1 cellular context compared by ENCODE assay signal in the genomic region with DNA sequence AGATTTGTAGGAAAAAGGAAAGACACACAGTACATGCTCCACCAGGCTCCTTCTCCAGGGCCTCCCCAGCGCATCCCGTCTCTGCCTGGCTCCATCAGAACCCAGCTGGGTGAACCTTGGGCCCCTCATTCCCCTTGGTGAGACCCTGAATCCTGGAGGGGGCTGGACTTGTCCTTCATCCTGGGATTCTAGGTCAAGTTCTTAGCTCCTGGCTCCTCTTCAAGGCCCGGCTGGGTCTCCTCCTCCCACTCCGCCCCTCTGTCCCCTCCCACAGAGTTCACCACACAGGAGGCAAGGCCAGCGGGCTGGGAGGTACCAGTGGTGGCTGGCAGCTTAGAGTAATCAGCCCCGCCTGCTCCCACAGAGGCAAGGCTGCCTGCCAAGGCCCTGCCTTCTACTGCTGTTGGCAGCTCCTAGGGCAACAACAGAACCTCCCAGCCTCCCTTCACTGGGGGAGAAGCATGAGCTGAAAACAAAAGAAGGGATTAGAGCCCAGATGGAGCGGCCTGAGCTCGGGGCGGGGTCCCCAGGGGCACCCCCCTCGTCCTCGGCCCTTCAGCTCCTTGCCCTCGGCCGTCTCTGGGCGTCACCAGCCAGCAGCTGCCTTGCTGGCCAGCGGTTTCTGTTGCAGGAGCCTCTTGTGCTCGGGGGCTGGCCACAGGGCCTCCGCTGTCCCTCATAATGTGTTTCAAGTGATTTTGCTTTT.
A peak's percentile ranks its signal among the peaks of the same experiment; 100 is the strongest.
TF ChIP-seq lines count a peak whose summit lies in the region.

No MANE protein-coding gene starts in this region.

TF ChIP-seq in HepG2, 621 proteins besides CTCF, POLR2A, EP300 and RAD21 (continued from another document and continues in another):
- TF ChIP-seq, protein P1, sequence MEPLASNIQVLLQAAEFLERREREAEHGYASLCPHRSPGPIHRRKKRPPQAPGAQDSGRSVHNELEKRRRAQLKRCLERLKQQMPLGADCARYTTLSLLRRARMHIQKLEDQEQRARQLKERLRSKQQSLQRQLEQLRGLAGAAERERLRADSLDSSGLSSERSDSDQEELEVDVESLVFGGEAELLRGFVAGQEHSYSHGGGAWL (CRISPR knock-in tag; IDR thresholded peaks at IDR 0.05) = peak; percentile 86
- TF ChIP-seq HNRNPLL (IDR thresholded peaks at IDR 0.05; ENCODE audit: low read depth, low read length, poor library complexity, severe bottlenecking) (peak; percentile 44), HNRNPUL1 (IDR thresholded peaks at IDR 0.05; ENCODE audit: low read depth, low read length) (no peak), POGZ (CRISPR knock-in tag; IDR thresholded peaks at IDR 0.05) (peak; percentile 55; the same call in 1 of the 2 replicates), KLF11 (CRISPR knock-in tag; IDR thresholded peaks at IDR 0.05) (peak; percentile 63; the same call in 1 of the 2 replicates), ZBTB7B (CRISPR knock-in tag; IDR thresholded peaks at IDR 0.05) (peak; percentile 58; the same call in 1 of the 2 replicates), TAF1 (CRISPR knock-in tag; IDR thresholded peaks at IDR 0.05) (peak; percentile 73; the same call in 1 of the 2 replicates), MIER2 (CRISPR knock-in tag; IDR thresholded peaks at IDR 0.05) (0 out of 2 replicates have a peak, but pooled peaks have one; percentile 42), RELA (CRISPR knock-in tag; IDR thresholded peaks at IDR 0.05) (peak; percentile 86), ZNF766 (CRISPR knock-in tag; IDR thresholded peaks at IDR 0.05; ENCODE audit: borderline replicate concordance) (0 out of 2 replicates have a peak, but pooled peaks have one; percentile 16), HNRNPL (IDR thresholded peaks at IDR 0.05; ENCODE audit: low read depth, low read length) (peak; percentile 98), RBM39 (IDR thresholded peaks at IDR 0.05; ENCODE audit: low read depth, low read length, poor library complexity, severe bottlenecking) (peak; percentile 24), MED8 (CRISPR knock-in tag; IDR thresholded peaks at IDR 0.05; ENCODE audit: insufficient replicate concordance) (peak; percentile 78), IKZF1 (IDR thresholded peaks at IDR 0.05) (no peak), YEATS2 (CRISPR knock-in tag; IDR thresholded peaks at IDR 0.05; ENCODE audit: borderline replicate concordance) (no peak), ZNF331 (CRISPR knock-in tag; IDR thresholded peaks at IDR 0.05) (peak; percentile 88), TOE1 (CRISPR knock-in tag; IDR thresholded peaks at IDR 0.05) (no peak), ONECUT2 (CRISPR knock-in tag; IDR thresholded peaks at IDR 0.05) (peak; percentile 52; the same call in 1 of the 2 replicates), ZNF567 (CRISPR knock-in tag; IDR thresholded peaks at IDR 0.05; ENCODE audit: borderline replicate concordance) (peak; percentile 89; the same call in 1 of the 2 replicates), MAZ (IDR thresholded peaks at IDR 0.05; ENCODE audit: borderline replicate concordance, low read depth, low read length) (peak; percentile 72), MAZ (CRISPR knock-in tag; IDR thresholded peaks at IDR 0.05; ENCODE audit: low read depth) (no peak), ZNF382 (CRISPR knock-in tag; IDR thresholded peaks at IDR 0.05; ENCODE audit: borderline replicate concordance) (no peak), NR2C2 (CRISPR knock-in tag; IDR thresholded peaks at IDR 0.05; ENCODE audit: borderline replicate concordance) (peak; percentile 55; the same call in 1 of the 2 replicates), ETV6 (CRISPR knock-in tag; conservative IDR thresholded peaks at IDR 0.05) (0 out of 2 replicates have a peak, but pooled peaks have one; percentile 70), MEIS2 (CRISPR knock-in tag; IDR thresholded peaks at IDR 0.05) (no peak), NR2F1 (CRISPR knock-in tag; IDR thresholded peaks at IDR 0.05) (peak in 1 of 2 experiments; percentile 29; a peak in 2 of 4 replicates), SPEN (CRISPR knock-in tag; IDR thresholded peaks at IDR 0.05; ENCODE audit: low read depth) (peak; percentile 80), FOXM1 (CRISPR knock-in tag; IDR thresholded peaks at IDR 0.05) (no peak), HOXD1 (CRISPR knock-in tag; IDR thresholded peaks at IDR 0.05) (no peak; the same call in 1 of the 2 replicates), NR3C1 (CRISPR knock-in tag; IDR thresholded peaks at IDR 0.05) (no peak; the same call in 1 of the 2 replicates), HIVEP1 (CRISPR knock-in tag; IDR thresholded peaks at IDR 0.05) (peak; percentile 87), SMYD3 (CRISPR knock-in tag; IDR thresholded peaks at IDR 0.05) (0 out of 2 replicates have a peak, but pooled peaks have one; percentile 17), TRIM24 (CRISPR knock-in tag; IDR thresholded peaks at IDR 0.05) (no peak), MAFF (IDR thresholded peaks at IDR 0.05; ENCODE audit: low read depth, low read length) (no peak), ERF (CRISPR knock-in tag; IDR thresholded peaks at IDR 0.05) (peak; percentile 80; the same call in 1 of the 2 replicates)
- TF ChIP-seq, protein P2, sequence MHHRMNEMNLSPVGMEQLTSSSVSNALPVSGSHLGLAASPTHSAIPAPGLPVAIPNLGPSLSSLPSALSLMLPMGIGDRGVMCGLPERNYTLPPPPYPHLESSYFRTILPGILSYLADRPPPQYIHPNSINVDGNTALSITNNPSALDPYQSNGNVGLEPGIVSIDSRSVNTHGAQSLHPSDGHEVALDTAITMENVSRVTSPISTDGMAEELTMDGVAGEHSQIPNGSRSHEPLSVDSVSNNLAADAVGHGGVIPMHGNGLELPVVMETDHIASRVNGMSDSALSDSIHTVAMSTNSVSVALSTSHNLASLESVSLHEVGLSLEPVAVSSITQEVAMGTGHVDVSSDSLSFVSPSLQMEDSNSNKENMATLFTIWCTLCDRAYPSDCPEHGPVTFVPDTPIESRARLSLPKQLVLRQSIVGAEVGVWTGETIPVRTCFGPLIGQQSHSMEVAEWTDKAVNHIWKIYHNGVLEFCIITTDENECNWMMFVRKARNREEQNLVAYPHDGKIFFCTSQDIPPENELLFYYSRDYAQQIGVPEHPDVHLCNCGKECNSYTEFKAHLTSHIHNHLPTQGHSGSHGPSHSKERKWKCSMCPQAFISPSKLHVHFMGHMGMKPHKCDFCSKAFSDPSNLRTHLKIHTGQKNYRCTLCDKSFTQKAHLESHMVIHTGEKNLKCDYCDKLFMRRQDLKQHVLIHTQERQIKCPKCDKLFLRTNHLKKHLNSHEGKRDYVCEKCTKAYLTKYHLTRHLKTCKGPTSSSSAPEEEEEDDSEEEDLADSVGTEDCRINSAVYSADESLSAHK (CRISPR knock-in tag; IDR thresholded peaks at IDR 0.05; ENCODE audit: borderline replicate concordance) = no peak
- TF ChIP-seq, protein P3, sequence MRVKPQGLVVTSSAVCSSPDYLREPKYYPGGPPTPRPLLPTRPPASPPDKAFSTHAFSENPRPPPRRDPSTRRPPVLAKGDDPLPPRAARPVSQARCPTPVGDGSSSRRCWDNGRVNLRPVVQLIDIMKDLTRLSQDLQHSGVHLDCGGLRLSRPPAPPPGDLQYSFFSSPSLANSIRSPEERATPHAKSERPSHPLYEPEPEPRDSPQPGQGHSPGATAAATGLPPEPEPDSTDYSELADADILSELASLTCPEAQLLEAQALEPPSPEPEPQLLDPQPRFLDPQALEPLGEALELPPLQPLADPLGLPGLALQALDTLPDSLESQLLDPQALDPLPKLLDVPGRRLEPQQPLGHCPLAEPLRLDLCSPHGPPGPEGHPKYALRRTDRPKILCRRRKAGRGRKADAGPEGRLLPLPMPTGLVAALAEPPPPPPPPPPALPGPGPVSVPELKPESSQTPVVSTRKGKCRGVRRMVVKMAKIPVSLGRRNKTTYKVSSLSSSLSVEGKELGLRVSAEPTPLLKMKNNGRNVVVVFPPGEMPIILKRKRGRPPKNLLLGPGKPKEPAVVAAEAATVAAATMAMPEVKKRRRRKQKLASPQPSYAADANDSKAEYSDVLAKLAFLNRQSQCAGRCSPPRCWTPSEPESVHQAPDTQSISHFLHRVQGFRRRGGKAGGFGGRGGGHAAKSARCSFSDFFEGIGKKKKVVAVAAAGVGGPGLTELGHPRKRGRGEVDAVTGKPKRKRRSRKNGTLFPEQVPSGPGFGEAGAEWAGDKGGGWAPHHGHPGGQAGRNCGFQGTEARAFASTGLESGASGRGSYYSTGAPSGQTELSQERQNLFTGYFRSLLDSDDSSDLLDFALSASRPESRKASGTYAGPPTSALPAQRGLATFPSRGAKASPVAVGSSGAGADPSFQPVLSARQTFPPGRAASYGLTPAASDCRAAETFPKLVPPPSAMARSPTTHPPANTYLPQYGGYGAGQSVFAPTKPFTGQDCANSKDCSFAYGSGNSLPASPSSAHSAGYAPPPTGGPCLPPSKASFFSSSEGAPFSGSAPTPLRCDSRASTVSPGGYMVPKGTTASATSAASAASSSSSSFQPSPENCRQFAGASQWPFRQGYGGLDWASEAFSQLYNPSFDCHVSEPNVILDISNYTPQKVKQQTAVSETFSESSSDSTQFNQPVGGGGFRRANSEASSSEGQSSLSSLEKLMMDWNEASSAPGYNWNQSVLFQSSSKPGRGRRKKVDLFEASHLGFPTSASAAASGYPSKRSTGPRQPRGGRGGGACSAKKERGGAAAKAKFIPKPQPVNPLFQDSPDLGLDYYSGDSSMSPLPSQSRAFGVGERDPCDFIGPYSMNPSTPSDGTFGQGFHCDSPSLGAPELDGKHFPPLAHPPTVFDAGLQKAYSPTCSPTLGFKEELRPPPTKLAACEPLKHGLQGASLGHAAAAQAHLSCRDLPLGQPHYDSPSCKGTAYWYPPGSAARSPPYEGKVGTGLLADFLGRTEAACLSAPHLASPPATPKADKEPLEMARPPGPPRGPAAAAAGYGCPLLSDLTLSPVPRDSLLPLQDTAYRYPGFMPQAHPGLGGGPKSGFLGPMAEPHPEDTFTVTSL (CRISPR knock-in tag; IDR thresholded peaks at IDR 0.05; ENCODE audit: borderline replicate concordance) = no peak
- TF ChIP-seq, protein P4, sequence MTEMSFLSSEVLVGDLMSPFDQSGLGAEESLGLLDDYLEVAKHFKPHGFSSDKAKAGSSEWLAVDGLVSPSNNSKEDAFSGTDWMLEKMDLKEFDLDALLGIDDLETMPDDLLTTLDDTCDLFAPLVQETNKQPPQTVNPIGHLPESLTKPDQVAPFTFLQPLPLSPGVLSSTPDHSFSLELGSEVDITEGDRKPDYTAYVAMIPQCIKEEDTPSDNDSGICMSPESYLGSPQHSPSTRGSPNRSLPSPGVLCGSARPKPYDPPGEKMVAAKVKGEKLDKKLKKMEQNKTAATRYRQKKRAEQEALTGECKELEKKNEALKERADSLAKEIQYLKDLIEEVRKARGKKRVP (CRISPR knock-in tag; IDR thresholded peaks at IDR 0.05) = no peak
- TF ChIP-seq, protein P5, sequence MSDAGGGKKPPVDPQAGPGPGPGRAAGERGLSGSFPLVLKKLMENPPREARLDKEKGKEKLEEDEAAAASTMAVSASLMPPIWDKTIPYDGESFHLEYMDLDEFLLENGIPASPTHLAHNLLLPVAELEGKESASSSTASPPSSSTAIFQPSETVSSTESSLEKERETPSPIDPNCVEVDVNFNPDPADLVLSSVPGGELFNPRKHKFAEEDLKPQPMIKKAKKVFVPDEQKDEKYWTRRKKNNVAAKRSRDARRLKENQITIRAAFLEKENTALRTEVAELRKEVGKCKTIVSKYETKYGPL (CRISPR knock-in tag; IDR thresholded peaks at IDR 0.05) = no peak; the same call in 1 of the 2 replicates
- TF ChIP-seq, protein P6, sequence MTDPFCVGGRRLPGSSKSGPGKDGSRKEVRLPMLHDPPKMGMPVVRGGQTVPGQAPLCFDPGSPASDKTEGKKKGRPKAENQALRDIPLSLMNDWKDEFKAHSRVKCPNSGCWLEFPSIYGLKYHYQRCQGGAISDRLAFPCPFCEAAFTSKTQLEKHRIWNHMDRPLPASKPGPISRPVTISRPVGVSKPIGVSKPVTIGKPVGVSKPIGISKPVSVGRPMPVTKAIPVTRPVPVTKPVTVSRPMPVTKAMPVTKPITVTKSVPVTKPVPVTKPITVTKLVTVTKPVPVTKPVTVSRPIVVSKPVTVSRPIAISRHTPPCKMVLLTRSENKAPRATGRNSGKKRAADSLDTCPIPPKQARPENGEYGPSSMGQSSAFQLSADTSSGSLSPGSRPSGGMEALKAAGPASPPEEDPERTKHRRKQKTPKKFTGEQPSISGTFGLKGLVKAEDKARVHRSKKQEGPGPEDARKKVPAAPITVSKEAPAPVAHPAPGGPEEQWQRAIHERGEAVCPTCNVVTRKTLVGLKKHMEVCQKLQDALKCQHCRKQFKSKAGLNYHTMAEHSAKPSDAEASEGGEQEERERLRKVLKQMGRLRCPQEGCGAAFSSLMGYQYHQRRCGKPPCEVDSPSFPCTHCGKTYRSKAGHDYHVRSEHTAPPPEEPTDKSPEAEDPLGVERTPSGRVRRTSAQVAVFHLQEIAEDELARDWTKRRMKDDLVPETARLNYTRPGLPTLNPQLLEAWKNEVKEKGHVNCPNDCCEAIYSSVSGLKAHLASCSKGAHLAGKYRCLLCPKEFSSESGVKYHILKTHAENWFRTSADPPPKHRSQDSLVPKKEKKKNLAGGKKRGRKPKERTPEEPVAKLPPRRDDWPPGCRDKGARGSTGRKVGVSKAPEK (CRISPR knock-in tag; IDR thresholded peaks at IDR 0.05; ENCODE audit: borderline replicate concordance) = peak; percentile 88; the same call in 1 of the 2 replicates
- TF ChIP-seq, protein P7, sequence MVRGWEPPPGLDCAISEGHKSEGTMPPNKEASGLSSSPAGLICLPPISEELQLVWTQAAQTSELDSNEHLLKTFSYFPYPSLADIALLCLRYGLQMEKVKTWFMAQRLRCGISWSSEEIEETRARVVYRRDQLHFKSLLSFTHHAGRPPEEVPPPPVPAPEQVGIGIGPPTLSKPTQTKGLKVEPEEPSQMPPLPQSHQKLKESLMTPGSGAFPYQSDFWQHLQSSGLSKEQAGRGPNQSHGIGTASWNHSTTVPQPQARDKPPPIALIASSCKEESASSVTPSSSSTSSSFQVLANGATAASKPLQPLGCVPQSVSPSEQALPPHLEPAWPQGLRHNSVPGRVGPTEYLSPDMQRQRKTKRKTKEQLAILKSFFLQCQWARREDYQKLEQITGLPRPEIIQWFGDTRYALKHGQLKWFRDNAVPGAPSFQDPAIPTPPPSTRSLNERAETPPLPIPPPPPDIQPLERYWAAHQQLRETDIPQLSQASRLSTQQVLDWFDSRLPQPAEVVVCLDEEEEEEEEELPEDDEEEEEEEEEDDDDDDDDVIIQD (CRISPR knock-in tag; IDR thresholded peaks at IDR 0.05; ENCODE audit: low read depth) = peak; percentile 82
- TF ChIP-seq, protein P8, sequence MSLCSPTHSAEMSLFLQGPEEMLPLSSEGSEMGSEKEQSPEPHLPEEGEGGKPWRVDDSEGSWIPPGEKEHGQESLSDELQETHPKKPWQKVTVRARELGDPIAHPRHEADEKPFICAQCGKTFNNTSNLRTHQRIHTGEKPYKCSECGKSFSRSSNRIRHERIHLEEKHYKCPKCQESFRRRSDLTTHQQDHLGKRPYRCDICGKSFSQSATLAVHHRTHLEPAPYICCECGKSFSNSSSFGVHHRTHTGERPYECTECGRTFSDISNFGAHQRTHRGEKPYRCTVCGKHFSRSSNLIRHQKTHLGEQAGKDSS (CRISPR knock-in tag; IDR thresholded peaks at IDR 0.05; ENCODE audit: borderline replicate concordance, low read depth) = peak; percentile 74
- TF ChIP-seq, protein P9, sequence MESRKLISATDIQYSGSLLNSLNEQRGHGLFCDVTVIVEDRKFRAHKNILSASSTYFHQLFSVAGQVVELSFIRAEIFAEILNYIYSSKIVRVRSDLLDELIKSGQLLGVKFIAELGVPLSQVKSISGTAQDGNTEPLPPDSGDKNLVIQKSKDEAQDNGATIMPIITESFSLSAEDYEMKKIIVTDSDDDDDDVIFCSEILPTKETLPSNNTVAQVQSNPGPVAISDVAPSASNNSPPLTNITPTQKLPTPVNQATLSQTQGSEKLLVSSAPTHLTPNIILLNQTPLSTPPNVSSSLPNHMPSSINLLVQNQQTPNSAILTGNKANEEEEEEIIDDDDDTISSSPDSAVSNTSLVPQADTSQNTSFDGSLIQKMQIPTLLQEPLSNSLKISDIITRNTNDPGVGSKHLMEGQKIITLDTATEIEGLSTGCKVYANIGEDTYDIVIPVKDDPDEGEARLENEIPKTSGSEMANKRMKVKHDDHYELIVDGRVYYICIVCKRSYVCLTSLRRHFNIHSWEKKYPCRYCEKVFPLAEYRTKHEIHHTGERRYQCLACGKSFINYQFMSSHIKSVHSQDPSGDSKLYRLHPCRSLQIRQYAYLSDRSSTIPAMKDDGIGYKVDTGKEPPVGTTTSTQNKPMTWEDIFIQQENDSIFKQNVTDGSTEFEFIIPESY (CRISPR knock-in tag; IDR thresholded peaks at IDR 0.05) = no peak
